ENCODE assay signal across 1 cellular context in genomic region chr3:129317876-129318275, GRCh38.
TF ChIP-seq lines count a peak whose summit lies in the region.

No MANE protein-coding gene starts in this region.

TF ChIP-seq in HepG2, 621 proteins besides CTCF, POLR2A, EP300 and RAD21 (continued from another document):
- TF ChIP-seq ZNF260 (CRISPR knock-in tag; IDR thresholded peaks at IDR 0.05; ENCODE audit: borderline replicate concordance, low read depth) (no peak), ZNF10 (CRISPR knock-in tag; IDR thresholded peaks at IDR 0.05; ENCODE audit: borderline replicate concordance, low read depth) (no peak), ARNT2 (CRISPR knock-in tag; IDR thresholded peaks at IDR 0.05; ENCODE audit: low read depth) (no peak), ZNF24 (IDR thresholded peaks at IDR 0.05) (no peak), DRAP1 (CRISPR knock-in tag; IDR thresholded peaks at IDR 0.05) (no peak), ZNF556 (CRISPR knock-in tag; IDR thresholded peaks at IDR 0.05; ENCODE audit: borderline replicate concordance) (no peak), ZNF136 (CRISPR knock-in tag; IDR thresholded peaks at IDR 0.05; ENCODE audit: low read depth) (no peak), ZNF75D (CRISPR knock-in tag; IDR thresholded peaks at IDR 0.05; ENCODE audit: borderline replicate concordance) (no peak)
- TF ChIP-seq, protein P1, sequence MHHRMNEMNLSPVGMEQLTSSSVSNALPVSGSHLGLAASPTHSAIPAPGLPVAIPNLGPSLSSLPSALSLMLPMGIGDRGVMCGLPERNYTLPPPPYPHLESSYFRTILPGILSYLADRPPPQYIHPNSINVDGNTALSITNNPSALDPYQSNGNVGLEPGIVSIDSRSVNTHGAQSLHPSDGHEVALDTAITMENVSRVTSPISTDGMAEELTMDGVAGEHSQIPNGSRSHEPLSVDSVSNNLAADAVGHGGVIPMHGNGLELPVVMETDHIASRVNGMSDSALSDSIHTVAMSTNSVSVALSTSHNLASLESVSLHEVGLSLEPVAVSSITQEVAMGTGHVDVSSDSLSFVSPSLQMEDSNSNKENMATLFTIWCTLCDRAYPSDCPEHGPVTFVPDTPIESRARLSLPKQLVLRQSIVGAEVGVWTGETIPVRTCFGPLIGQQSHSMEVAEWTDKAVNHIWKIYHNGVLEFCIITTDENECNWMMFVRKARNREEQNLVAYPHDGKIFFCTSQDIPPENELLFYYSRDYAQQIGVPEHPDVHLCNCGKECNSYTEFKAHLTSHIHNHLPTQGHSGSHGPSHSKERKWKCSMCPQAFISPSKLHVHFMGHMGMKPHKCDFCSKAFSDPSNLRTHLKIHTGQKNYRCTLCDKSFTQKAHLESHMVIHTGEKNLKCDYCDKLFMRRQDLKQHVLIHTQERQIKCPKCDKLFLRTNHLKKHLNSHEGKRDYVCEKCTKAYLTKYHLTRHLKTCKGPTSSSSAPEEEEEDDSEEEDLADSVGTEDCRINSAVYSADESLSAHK (CRISPR knock-in tag; IDR thresholded peaks at IDR 0.05; ENCODE audit: borderline replicate concordance): no peak
- TF ChIP-seq, protein P2, sequence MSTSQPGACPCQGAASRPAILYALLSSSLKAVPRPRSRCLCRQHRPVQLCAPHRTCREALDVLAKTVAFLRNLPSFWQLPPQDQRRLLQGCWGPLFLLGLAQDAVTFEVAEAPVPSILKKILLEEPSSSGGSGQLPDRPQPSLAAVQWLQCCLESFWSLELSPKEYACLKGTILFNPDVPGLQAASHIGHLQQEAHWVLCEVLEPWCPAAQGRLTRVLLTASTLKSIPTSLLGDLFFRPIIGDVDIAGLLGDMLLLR (CRISPR knock-in tag; IDR thresholded peaks at IDR 0.05): no peak
